15 cellular contexts compared by ENCODE assay signal in genomic region chr16:72997141-72997542, GRCh38. TPM values are rescaled to one million over a fixed set of nuclear protein-coding genes. Genes with fewer than 3 reads are reported as not detected.
DNase-seq lines count a peak whose midpoint lies in the region; ATAC-seq and TF ChIP-seq lines count a peak whose summit lies in the region.
"Had no signal": no experiment of that assay in that cellular context is flagged by ENCODE, and none has a peak within 500 bp of the region (broad histone marks: within the 10 kb centered on the region; RNA-seq: fewer than 3 reads in every experiment).

No MANE protein-coding gene starts in this region.

- H3K36me3 Mint-ChIP-seq in mesothelial cell of epicardium: peaks cover 10% of the 10 kb centered on the region

- H3K27ac Mint-ChIP-seq in mesothelial cell of epicardium: peak overlapping the region; percentile 74
- H3K27ac Mint-ChIP-seq: T-helper 17 cell had no signal

- H3K9me3 Mint-ChIP-seq in mesothelial cell of epicardium: peaks cover 4% of the 10 kb centered on the region

- DNase-seq in AG10803 (ENCODE audit: low read depth) (peak; percentile 67), choroid plexus epithelial cell (ENCODE audit: low read depth) (peak; percentile 61), mesothelial cell of epicardium (ENCODE audit: low spot score in 2 of 2, unreplicated experiment in 2 of 2) (no peak), nucleus accumbens (lab: John Stamatoyannopoulos, UW) (no peak), COR-L47 (lab: John Stamatoyannopoulos, UW) (no peak)
- no peak for DNase-seq in effector CD8-positive, alpha-beta T cell (lab: John Stamatoyannopoulos, UW)
- DNase-seq: activated CD8-positive, alpha-beta memory T cell treated with anti-CD3 and anti-CD28 coated beads, Interleukin-2, amount 50 U/mL, for 4 hours; brain microvascular endothelial cell; C1 segment of cervical spinal cord; glutamatergic neuron; NCI-H748 treated with DMSO at 0.1 percent for 48 hours; stimulated activated naive CD8-positive, alpha-beta T cell treated with anti-CD3 and anti-CD28 coated beads, Interleukin-15, Interleukin-2, amounts not matched to agents 100 U/mL and 50 U/mL, for 24 hours; T-helper 17 cell had no signal

- H3K4me3 ChIP-seq in AG10803 (ENCODE audit: low read length) (no peak overlapping the region), choroid plexus epithelial cell (ENCODE audit: low read depth, low read length) (no peak overlapping the region)

- peaks cover 69% of the 10 kb centered on the region for H3K4me1 Mint-ChIP-seq in mesothelial cell of epicardium

- TF ChIP-seq CTCF in AG10803 (conservative IDR thresholded peaks at IDR 0.05; ENCODE audit: low read length): no peak
- no peak for TF ChIP-seq CTCF in choroid plexus epithelial cell (conservative IDR thresholded peaks at IDR 0.05; ENCODE audit: low read depth, low read length)
- no peak for TF ChIP-seq CTCF in mesothelial cell of epicardium (IDR thresholded peaks at IDR 0.05; ENCODE audit: unreplicated experiment)

- no peaks in the 10 kb centered on the region for H3K27me3 Mint-ChIP-seq in mesothelial cell of epicardium (ENCODE audit: low read depth)
- H3K27me3 Mint-ChIP-seq: T-helper 17 cell had no signal

- H3K4me3 Mint-ChIP-seq in mesothelial cell of epicardium: no peak overlapping the region
- H3K4me3 Mint-ChIP-seq: T-helper 17 cell had no signal

- no peak for TF ChIP-seq RAD21 in Ishikawa (IDR thresholded peaks at IDR 0.05; ENCODE audit: low read depth)

- ATAC-seq in HG03571 (IDR thresholded peaks at IDR 0.05; ENCODE audit: unreplicated experiment): no peak
- ATAC-seq: stimulated activated naive CD8-positive, alpha-beta T cell treated with anti-CD3 and anti-CD28 coated beads, Interleukin-15, Interleukin-2, amounts not matched to agents 100 U/mL and 50 U/mL, for 24 hours; T-helper 17 cell had no signal

- no peak for TF ChIP-seq EP300 in Ishikawa (IDR thresholded peaks at IDR 0.05; ENCODE audit: borderline replicate concordance)

TF ChIP-seq in Ishikawa, 13 proteins besides CTCF, POLR2A, EP300 and RAD21:
- TF ChIP-seq CEBPB (IDR thresholded peaks at IDR 0.05) (0 out of 2 replicates have a peak, but pooled peaks have one; percentile 24), TCF12 (IDR thresholded peaks at IDR 0.05; ENCODE audit: low read depth) (no peak)
TF ChIP-seq in Ishikawa: peak in this region for 1.

RNA-seq across cellular contexts. Expression of gene ZFHX3, which starts 50.8 kb away (rescaled TPM):
- total RNA-seq in mesothelial cell of epicardium: 63.8 to 68.1 TPM (median 67.1 TPM) in 3 replicates

Comparison
In these comparisons a context has a peak if more than half of its experiments do, and no peak if none do; other contexts are left out.
1. DNase-seq: peak in AG10803 (single experiment) and choroid plexus epithelial cell (single experiment); none in mesothelial cell of epicardium (0 of 2), nucleus accumbens (0 of 56), effector CD8-positive, alpha-beta T cell (single experiment) and COR-L47 (single experiment).